8 cellular contexts compared by ENCODE assay signal in genomic region chr1:93021539-93022134, GRCh38. TPM values are rescaled to one million over a fixed set of nuclear protein-coding genes. Genes with fewer than 3 reads are reported as not detected.
DNase-seq lines count a peak whose midpoint lies in the region; ATAC-seq, FAIRE-seq and TF ChIP-seq lines count a peak whose summit lies in the region.

No MANE protein-coding gene starts in this region.

- FAIRE-seq in K562 (lab: Jason Lieb, UNC), result peak; percentile 89

- ATAC-seq in HG02981 (IDR thresholded peaks at IDR 0.05; ENCODE audit: unreplicated experiment) (peak; percentile 71), K562 (peak; percentile 86)

- POLR2A ChIA-PET in AG04450 (lab: Yijun Ruan, JAX) (no interaction called here), GM10248 (lab: Yijun Ruan, JAX) (no interaction called here), K562 (lab: Yijun Ruan, JAX) (interaction anchor here (0.6 kb wide), 1 partner anchor 847 kb away, joined by 4 read pairs; no protein-coding TSS in a partner anchor)

- no peak for TF ChIP-seq EP300 in K562 (IDR thresholded peaks at IDR 0.05; ENCODE audit: low read length)

- TF ChIP-seq RAD21 in K562 (CRISPR knock-in tag; conservative IDR thresholded peaks at IDR 0.05 in 1 of 2, IDR thresholded peaks at IDR 0.05 in 1 of 2), result peak; percentile 94 to 97

- WGBS in K562 (ENCODE audit: insufficient coverage, low coverage, missing lambda C conversion rate), result 1% methylated on average over 4 of the region's 4 CpGs

- no peaks in the 10 kb centered on the region for H3K79me2 ChIP-seq in K562 (ENCODE audit: control insufficient read depth, insufficient read depth, low read length)

- H3K27ac ChIP-seq in AG04450 (ENCODE audit: low read depth, low read length) (no peak overlapping the region), K562 (ENCODE audit: extremely low read depth, low read depth, low read length) (no peak overlapping the region), uterus (no peak overlapping the region)

- no peak overlapping the region for H3K4me2 ChIP-seq in K562 (ENCODE audit: insufficient read depth, low read length)

- no peak for DNase-seq in AG04450 (ENCODE audit: low read depth, low spot score)
- peak; percentile 66 for DNase-seq in GM10248 (ENCODE audit: extremely low spot score)
- peak; percentile 37 for DNase-seq in NCI-H460 (ENCODE audit: extremely low read depth, low read depth)
- peak; percentile 62 to 67 (median 65) for DNase-seq in K562 (ENCODE audit: extremely low read depth in 1 of 4, low spot score in 3 of 4)
- peak; percentile 54 for DNase-seq in left kidney (ENCODE audit: low read depth, low spot score)
- no peak for DNase-seq in uterus
- no peak for DNase-seq in cerebellar nuclear complex (lab: John Stamatoyannopoulos, UW)

- H3K9me3 ChIP-seq in AG04450 (ENCODE audit: control insufficient read depth, insufficient read depth, low read length), result no peaks in the 10 kb centered on the region
- H3K9me3 ChIP-seq in K562 (replicated peaks; ENCODE audit: control insufficient read depth, insufficient read depth, low read depth, low read length), result no peaks in the 10 kb centered on the region
- H3K9me3 ChIP-seq in uterus, result no peaks in the 10 kb centered on the region

- CTCF ChIA-PET in AG04450 (lab: Charles Lee) (interaction anchor here (0.7 to 5.7 kb wide), 13 partner anchors 8 to 282 kb away, joined by 3 to 36 read pairs (median 4); partner anchors contain the start of gene MTF2), GM10248 (lab: Yijun Ruan, JAX) (interaction anchor here (0.6 to 11.2 kb wide), 18 partner anchors 9 to 162 kb away, joined by 3 to 120 read pairs (median 4); no protein-coding TSS in a partner anchor), K562 (lab: Yijun Ruan, JAX; ENCODE audit: low intra/inter-chr PET ratio) (interaction anchor here (0.6 to 5.0 kb wide), 6 partner anchors 35 to 283 kb away, joined by 3 to 51 read pairs (median 3); no protein-coding TSS in a partner anchor)

- H3K27me3 ChIP-seq in AG04450 (ENCODE audit: control insufficient read depth, insufficient read depth, low read length) (peaks cover 18% of the 10 kb centered on the region), K562 (ENCODE audit: control insufficient read depth in 2 of 2, insufficient read depth in 2 of 2, low read length in 2 of 2) (no peaks in the 10 kb centered on the region), uterus (no peaks in the 10 kb centered on the region)

- no peaks in the 10 kb centered on the region for H3K36me3 ChIP-seq in K562 (ENCODE audit: control insufficient read depth, insufficient read depth, low read length)
- no peaks in the 10 kb centered on the region for H3K36me3 ChIP-seq in uterus

- H3K4me3 ChIP-seq in AG04450 (ENCODE audit: low read depth, low read length), result no peak overlapping the region
- no peak overlapping the region for H3K4me3 ChIP-seq in K562
- no peak overlapping the region for H3K4me3 ChIP-seq in uterus

- BruUV-seq in K562 (replicated peaks; lab: Mats Ljungman, UMichigan), result no TSS peak

- TF ChIP-seq POLR2A in K562 (conservative IDR thresholded peaks at IDR 0.05) (no peak), uterus (IDR thresholded peaks at IDR 0.05) (no peak)

- no peak overlapping the region for H3K9ac ChIP-seq in K562 (ENCODE audit: insufficient read depth in 1 of 2, low read depth in 2 of 2, low read length in 2 of 2)

- TF ChIP-seq CTCF in AG04450 (IDR thresholded peaks at IDR 0.05; ENCODE audit: low read depth, low read length) (peak; percentile 82), GM10248 (IDR thresholded peaks at IDR 0.05; ENCODE audit: control extremely low read depth, extremely low read depth, low read depth, missing control alignments) (peak; percentile 81), K562 (IDR thresholded peaks at IDR 0.05 in 2 of 3, conservative IDR thresholded peaks at IDR 0.05 in 1 of 3; ENCODE audit: insufficient read depth in 2 of 3, low read depth in 1 of 3, low read length in 3 of 3) (peak; percentile 61 to 92 (median 80); a peak in 5 of 6 replicates), uterus (IDR thresholded peaks at IDR 0.05) (peak; percentile 45 to 60 (median 56))

- H2AFZ ChIP-seq in K562 (ENCODE audit: low read depth, low read length), result no peak overlapping the region; the same call in 1 of the 2 replicates

- in situ Hi-C loops in K562 (cut with MboI), result no loop called here

- H4K20me1 ChIP-seq in K562 (replicated peaks; ENCODE audit: control insufficient read depth, insufficient read depth, low read length), result no peaks in the 10 kb centered on the region

- H3K9me1 ChIP-seq in K562 (ENCODE audit: control insufficient read depth, insufficient read depth, low read length), result no peaks in the 10 kb centered on the region

- intact Hi-C loops in K562 (cut with micrococcal nuclease) (loop anchor here (1.0 kb wide), 1 partner anchor 41 kb away; no protein-coding TSS in a partner anchor), uterus (cut with DNase I; ENCODE audit: low total_unique reads) (no loop called here)

- H3K4me1 ChIP-seq in K562 (replicated peaks in 1 of 2; ENCODE audit: control insufficient read depth in 2 of 2, insufficient read depth in 2 of 2, low read length in 2 of 2) (peaks cover 3 to 16% of the 10 kb centered on the region in 2 experiments; a peak in 4 of 5 replicates), uterus (no peaks in the 10 kb centered on the region)

TF ChIP-seq in K562, 482 proteins besides CTCF, POLR2A, EP300 and RAD21 (continues in another document):
- TF ChIP-seq NR2F6 (CRISPR knock-in tag; IDR thresholded peaks at IDR 0.05) (no peak), PKNOX1 (IDR thresholded peaks at IDR 0.05) (no peak), PBX2 (CRISPR knock-in tag; IDR thresholded peaks at IDR 0.05; ENCODE audit: low read depth) (no peak), PBX2 (tag; conservative IDR thresholded peaks at IDR 0.05; ENCODE audit: low read depth) (peak; percentile 56; the same call in 1 of the 2 replicates), TARDBP (IDR thresholded peaks at IDR 0.05) (0 out of 2 replicates have a peak, but pooled peaks have one; percentile 18)

RNA-seq across cellular contexts. Expression of gene MTF2, which starts 57.4 kb away (rescaled TPM):
- 15.8 and 23.9 TPM in 2 replicates for polyA plus RNA-seq in AG04450 (2011; rRNA removed)
- polyA minus RNA-seq in AG04450 (2011; rRNA and poly(A)+ RNA removed), result 27.9 and 32.8 TPM in 2 replicates
- total RNA-seq in NCI-H460 (2014; rRNA removed; shearing (Covaris generic)), result 11.8 and 14.0 TPM in 2 replicates
- polyA plus RNA-seq in NCI-H460 (2014; cell fraction: nucleus; rRNA removed), result 12.6 and 13.6 TPM in 2 replicates
- total RNA-seq in K562 (2011; cell fraction: chromatin; rRNA removed; ENCODE audit: low replicate concordance), result 113 and 169 TPM in 2 replicates
- 52.4 and 56.5 TPM in 2 replicates for total RNA-seq in K562 (2011; cell fraction: nucleolus; rRNA removed)
- total RNA-seq in K562 (2011; cell fraction: nucleoplasm; rRNA removed), result 83.4 and 116 TPM in 2 replicates
- total RNA-seq in K562 (2014; rRNA removed), result 41.8 and 59.6 TPM in 2 replicates
- 61.0 and 73.0 TPM in 2 replicates for total RNA-seq in K562 (2014; rRNA removed; fragmentation: Illumina TruSeq; extraction: Trizol)
- 48.6 and 57.7 TPM in 2 replicates for total RNA-seq in K562 (2015; rRNA removed; fragmentation: Illumina TruSeq; extraction: Trizol)
- 65.2 and 73.5 TPM in 2 replicates for total RNA-seq in K562 (2021)
- polyA plus RNA-seq in K562 (2011; rRNA removed), result 102 and 124 TPM in 2 replicates
- polyA plus RNA-seq in K562 (2011; cell fraction: cytosol; rRNA removed), result 33.7 and 48.2 TPM in 2 replicates
- 70.9 and 72.2 TPM in 2 replicates for polyA plus RNA-seq in K562 (2011; cell fraction: nucleus; rRNA removed)
- 26.3 and 52.8 TPM in 2 replicates for polyA plus RNA-seq in K562 (2012)
- polyA plus RNA-seq in K562 (2014; fragmentation: Illumina TruSeq; extraction: Trizol), result 46.4 and 49.6 TPM in 2 replicates
- polyA plus RNA-seq in K562 (2014; fragmentation: Nextera tagmentation; extraction: Ambion mirVana), result 10 to 100 TPM; 29.3 to 35.7 TPM
- polyA plus RNA-seq in K562 (2014; rRNA removed), result 44.1 and 48.3 TPM in 2 replicates
- polyA minus RNA-seq in K562 (2011; rRNA and poly(A)+ RNA removed), result 207 and 218 TPM in 2 replicates
- polyA minus RNA-seq in K562 (2011; cell fraction: cytosol; rRNA and poly(A)+ RNA removed), result 42.9 and 48.8 TPM in 2 replicates
- polyA minus RNA-seq in K562 (2011; cell fraction: nucleus; rRNA and poly(A)+ RNA removed), result 80.4 and 145 TPM in 2 replicates
- 10 to 100 TPM; 29.1 to 70.9 (median 31.8) TPM for total RNA-seq in uterus

Comparison
In these comparisons a context has a peak if more than half of its experiments do, and no peak if none do; other contexts are left out.
1. DNase-seq: peak in GM10248 (single experiment), NCI-H460 (single experiment), K562 (4 of 4) and left kidney (single experiment); none in AG04450 (single experiment), uterus (0 of 2) and cerebellar nuclear complex (0 of 2).
2. Peak in every context shown above with its lines, with median percentiles within 50 percentile points of each other: CTCF ChIP-seq.